Comparison of ENCODE assay signal across 3 cellular contexts in the genomic region with DNA sequence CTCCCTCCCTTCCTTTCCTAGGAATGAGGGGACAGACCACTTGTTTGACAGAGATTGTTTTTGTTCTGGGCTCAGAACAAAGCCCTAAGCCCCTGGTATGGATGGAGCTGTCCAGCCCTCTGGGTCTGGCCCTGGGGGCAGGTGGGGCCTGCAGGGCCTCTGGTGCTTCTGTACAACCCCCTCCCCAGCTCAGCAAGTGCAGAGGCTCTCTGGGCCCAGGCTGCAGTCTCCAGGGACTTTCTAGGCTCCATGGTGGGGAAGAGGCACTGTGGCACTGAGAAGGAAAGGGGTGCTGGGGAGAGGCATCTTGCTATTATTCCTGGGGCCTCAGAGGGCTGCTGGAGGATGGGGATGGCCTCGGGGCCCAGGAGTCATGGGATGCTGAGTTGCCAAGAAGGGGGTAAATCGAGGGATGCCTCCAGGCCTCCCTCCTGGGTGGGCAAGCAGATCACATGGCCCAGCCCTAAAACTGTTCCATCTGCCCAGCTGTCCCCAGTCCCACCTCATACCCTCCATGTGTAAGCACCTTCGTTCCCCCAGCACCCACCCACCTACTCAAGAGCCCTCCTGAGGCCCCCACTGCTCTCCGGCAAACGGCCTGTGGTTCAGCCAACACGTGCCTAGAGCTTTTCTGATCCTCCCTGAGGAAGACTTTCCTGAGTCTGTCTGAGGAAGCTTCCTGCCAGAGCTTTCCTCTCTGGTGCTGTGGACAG.
A peak's percentile ranks its signal among the peaks of the same experiment; 100 is the strongest.
TF ChIP-seq lines count a peak whose summit lies in the region.

No MANE protein-coding gene starts in this region.

TF ChIP-seq in SK-N-SH, 30 proteins besides CTCF, POLR2A, EP300 and RAD21:
- TF ChIP-seq, protein P1, sequence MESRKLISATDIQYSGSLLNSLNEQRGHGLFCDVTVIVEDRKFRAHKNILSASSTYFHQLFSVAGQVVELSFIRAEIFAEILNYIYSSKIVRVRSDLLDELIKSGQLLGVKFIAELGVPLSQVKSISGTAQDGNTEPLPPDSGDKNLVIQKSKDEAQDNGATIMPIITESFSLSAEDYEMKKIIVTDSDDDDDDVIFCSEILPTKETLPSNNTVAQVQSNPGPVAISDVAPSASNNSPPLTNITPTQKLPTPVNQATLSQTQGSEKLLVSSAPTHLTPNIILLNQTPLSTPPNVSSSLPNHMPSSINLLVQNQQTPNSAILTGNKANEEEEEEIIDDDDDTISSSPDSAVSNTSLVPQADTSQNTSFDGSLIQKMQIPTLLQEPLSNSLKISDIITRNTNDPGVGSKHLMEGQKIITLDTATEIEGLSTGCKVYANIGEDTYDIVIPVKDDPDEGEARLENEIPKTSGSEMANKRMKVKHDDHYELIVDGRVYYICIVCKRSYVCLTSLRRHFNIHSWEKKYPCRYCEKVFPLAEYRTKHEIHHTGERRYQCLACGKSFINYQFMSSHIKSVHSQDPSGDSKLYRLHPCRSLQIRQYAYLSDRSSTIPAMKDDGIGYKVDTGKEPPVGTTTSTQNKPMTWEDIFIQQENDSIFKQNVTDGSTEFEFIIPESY (IDR thresholded peaks at IDR 0.05; ENCODE audit: borderline replicate concordance, low read depth): no peak
- TF ChIP-seq RXRA (IDR thresholded peaks at IDR 0.05; ENCODE audit: borderline replicate concordance, low read depth): no peak
- no peak for TF ChIP-seq ELF1 (IDR thresholded peaks at IDR 0.05)
- TF ChIP-seq TCF12 (IDR thresholded peaks at IDR 0.05): no peak
- no peak for TF ChIP-seq SIN3A (IDR thresholded peaks at IDR 0.05; ENCODE audit: borderline replicate concordance, low read depth, low read length)
- TF ChIP-seq POLR2AphosphoS5 (IDR thresholded peaks at IDR 0.05; ENCODE audit: low read depth, low read length): no peak
- no peak for TF ChIP-seq TEAD4 (IDR thresholded peaks at IDR 0.05; ENCODE audit: borderline replicate concordance, insufficient read depth)
- TF ChIP-seq, protein P2, sequence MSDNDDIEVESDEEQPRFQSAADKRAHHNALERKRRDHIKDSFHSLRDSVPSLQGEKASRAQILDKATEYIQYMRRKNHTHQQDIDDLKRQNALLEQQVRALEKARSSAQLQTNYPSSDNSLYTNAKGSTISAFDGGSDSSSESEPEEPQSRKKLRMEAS (IDR thresholded peaks at IDR 0.05; ENCODE audit: low read depth): no peak
- TF ChIP-seq GATA2 (CRISPR knock-in tag; IDR thresholded peaks at IDR 0.05): no peak
- TF ChIP-seq NFIC (IDR thresholded peaks at IDR 0.05; ENCODE audit: borderline replicate concordance): no peak
- TF ChIP-seq, protein P3, sequence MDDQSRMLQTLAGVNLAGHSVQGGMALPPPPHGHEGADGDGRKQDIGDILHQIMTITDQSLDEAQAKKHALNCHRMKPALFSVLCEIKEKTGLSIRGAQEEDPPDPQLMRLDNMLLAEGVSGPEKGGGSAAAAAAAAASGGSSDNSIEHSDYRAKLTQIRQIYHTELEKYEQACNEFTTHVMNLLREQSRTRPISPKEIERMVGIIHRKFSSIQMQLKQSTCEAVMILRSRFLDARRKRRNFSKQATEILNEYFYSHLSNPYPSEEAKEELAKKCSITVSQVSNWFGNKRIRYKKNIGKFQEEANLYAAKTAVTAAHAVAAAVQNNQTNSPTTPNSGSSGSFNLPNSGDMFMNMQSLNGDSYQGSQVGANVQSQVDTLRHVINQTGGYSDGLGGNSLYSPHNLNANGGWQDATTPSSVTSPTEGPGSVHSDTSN (IDR thresholded peaks at IDR 0.05): no peak
- TF ChIP-seq, protein P4, sequence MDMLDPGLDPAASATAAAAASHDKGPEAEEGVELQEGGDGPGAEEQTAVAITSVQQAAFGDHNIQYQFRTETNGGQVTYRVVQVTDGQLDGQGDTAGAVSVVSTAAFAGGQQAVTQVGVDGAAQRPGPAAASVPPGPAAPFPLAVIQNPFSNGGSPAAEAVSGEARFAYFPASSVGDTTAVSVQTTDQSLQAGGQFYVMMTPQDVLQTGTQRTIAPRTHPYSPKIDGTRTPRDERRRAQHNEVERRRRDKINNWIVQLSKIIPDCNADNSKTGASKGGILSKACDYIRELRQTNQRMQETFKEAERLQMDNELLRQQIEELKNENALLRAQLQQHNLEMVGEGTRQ (IDR thresholded peaks at IDR 0.05; ENCODE audit: borderline replicate concordance, low read depth, low read length): no peak
- TF ChIP-seq FOXM1 (IDR thresholded peaks at IDR 0.05; ENCODE audit: low read depth): no peak
- TF ChIP-seq MEF2A (IDR thresholded peaks at IDR 0.05; ENCODE audit: borderline replicate concordance, low read depth): no peak
- no peak for TF ChIP-seq CHD2 (IDR thresholded peaks at IDR 0.05; ENCODE audit: low read length, partially characterized antibody)
- no peak for TF ChIP-seq TAF1 (IDR thresholded peaks at IDR 0.05; ENCODE audit: borderline replicate concordance, low read depth, low read length)

TF ChIP-seq in SK-N-SH treated with all-trans-retinoic acid at 6 μM for 48 hours, 23 proteins besides CTCF, POLR2A, EP300 and RAD21:
- TF ChIP-seq, protein P5, sequence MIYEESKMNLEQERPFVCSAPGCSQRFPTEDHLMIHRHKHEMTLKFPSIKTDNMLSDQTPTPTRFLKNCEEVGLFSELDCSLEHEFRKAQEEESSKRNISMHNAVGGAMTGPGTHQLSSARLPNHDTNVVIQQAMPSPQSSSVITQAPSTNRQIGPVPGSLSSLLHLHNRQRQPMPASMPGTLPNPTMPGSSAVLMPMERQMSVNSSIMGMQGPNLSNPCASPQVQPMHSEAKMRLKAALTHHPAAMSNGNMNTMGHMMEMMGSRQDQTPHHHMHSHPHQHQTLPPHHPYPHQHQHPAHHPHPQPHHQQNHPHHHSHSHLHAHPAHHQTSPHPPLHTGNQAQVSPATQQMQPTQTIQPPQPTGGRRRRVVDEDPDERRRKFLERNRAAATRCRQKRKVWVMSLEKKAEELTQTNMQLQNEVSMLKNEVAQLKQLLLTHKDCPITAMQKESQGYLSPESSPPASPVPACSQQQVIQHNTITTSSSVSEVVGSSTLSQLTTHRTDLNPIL (CRISPR knock-in tag; IDR thresholded peaks at IDR 0.05; ENCODE audit: low read depth): no peak
- TF ChIP-seq ZFP3 (CRISPR knock-in tag; IDR thresholded peaks at IDR 0.05) (no peak), ZNF70 (CRISPR knock-in tag; IDR thresholded peaks at IDR 0.05) (no peak), ZNF8 (CRISPR knock-in tag; IDR thresholded peaks at IDR 0.05) (no peak), PPARA (CRISPR knock-in tag; IDR thresholded peaks at IDR 0.05; ENCODE audit: borderline replicate concordance) (no peak), ZFP30 (CRISPR knock-in tag; IDR thresholded peaks at IDR 0.05) (no peak), ARNTL (CRISPR knock-in tag; IDR thresholded peaks at IDR 0.05; ENCODE audit: borderline replicate concordance, low read depth) (no peak), TOX (CRISPR knock-in tag; IDR thresholded peaks at IDR 0.05; ENCODE audit: borderline replicate concordance) (no peak), ZC3H10 (CRISPR knock-in tag; IDR thresholded peaks at IDR 0.05) (no peak), ISL1 (CRISPR knock-in tag; IDR thresholded peaks at IDR 0.05) (no peak), RARB (CRISPR knock-in tag; IDR thresholded peaks at IDR 0.05) (no peak), BACH2 (CRISPR knock-in tag; IDR thresholded peaks at IDR 0.05; ENCODE audit: borderline replicate concordance) (no peak)
- TF ChIP-seq, protein P6, sequence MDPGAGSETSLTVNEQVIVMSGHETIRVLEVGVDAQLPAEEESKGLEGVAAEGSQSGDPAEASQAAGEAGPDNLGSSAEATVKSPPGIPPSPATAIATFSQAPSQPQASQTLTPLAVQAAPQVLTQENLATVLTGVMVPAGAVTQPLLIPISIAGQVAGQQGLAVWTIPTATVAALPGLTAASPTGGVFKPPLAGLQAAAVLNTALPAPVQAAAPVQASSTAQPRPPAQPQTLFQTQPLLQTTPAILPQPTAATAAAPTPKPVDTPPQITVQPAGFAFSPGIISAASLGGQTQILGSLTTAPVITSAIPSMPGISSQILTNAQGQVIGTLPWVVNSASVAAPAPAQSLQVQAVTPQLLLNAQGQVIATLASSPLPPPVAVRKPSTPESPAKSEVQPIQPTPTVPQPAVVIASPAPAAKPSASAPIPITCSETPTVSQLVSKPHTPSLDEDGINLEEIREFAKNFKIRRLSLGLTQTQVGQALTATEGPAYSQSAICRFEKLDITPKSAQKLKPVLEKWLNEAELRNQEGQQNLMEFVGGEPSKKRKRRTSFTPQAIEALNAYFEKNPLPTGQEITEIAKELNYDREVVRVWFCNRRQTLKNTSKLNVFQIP (CRISPR knock-in tag; IDR thresholded peaks at IDR 0.05; ENCODE audit: borderline replicate concordance, low read depth): no peak
- TF ChIP-seq, protein P7, sequence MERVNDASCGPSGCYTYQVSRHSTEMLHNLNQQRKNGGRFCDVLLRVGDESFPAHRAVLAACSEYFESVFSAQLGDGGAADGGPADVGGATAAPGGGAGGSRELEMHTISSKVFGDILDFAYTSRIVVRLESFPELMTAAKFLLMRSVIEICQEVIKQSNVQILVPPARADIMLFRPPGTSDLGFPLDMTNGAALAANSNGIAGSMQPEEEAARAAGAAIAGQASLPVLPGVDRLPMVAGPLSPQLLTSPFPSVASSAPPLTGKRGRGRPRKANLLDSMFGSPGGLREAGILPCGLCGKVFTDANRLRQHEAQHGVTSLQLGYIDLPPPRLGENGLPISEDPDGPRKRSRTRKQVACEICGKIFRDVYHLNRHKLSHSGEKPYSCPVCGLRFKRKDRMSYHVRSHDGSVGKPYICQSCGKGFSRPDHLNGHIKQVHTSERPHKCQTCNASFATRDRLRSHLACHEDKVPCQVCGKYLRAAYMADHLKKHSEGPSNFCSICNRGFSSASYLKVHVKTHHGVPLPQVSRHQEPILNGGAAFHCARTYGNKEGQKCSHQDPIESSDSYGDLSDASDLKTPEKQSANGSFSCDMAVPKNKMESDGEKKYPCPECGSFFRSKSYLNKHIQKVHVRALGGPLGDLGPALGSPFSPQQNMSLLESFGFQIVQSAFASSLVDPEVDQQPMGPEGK (CRISPR knock-in tag; IDR thresholded peaks at IDR 0.05; ENCODE audit: borderline replicate concordance): no peak

TF ChIP-seq in HEK293, 187 proteins besides CTCF, POLR2A, EP300 and RAD21:
- TF ChIP-seq, protein P8, sequence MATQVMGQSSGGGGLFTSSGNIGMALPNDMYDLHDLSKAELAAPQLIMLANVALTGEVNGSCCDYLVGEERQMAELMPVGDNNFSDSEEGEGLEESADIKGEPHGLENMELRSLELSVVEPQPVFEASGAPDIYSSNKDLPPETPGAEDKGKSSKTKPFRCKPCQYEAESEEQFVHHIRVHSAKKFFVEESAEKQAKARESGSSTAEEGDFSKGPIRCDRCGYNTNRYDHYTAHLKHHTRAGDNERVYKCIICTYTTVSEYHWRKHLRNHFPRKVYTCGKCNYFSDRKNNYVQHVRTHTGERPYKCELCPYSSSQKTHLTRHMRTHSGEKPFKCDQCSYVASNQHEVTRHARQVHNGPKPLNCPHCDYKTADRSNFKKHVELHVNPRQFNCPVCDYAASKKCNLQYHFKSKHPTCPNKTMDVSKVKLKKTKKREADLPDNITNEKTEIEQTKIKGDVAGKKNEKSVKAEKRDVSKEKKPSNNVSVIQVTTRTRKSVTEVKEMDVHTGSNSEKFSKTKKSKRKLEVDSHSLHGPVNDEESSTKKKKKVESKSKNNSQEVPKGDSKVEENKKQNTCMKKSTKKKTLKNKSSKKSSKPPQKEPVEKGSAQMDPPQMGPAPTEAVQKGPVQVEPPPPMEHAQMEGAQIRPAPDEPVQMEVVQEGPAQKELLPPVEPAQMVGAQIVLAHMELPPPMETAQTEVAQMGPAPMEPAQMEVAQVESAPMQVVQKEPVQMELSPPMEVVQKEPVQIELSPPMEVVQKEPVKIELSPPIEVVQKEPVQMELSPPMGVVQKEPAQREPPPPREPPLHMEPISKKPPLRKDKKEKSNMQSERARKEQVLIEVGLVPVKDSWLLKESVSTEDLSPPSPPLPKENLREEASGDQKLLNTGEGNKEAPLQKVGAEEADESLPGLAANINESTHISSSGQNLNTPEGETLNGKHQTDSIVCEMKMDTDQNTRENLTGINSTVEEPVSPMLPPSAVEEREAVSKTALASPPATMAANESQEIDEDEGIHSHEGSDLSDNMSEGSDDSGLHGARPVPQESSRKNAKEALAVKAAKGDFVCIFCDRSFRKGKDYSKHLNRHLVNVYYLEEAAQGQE (tag by site-specific recombination; IDR thresholded peaks at IDR 0.05): peak; percentile 60
- TF ChIP-seq ZNF223 (tag by site-specific recombination; IDR thresholded peaks at IDR 0.05): no peak
